In the genomic region with DNA sequence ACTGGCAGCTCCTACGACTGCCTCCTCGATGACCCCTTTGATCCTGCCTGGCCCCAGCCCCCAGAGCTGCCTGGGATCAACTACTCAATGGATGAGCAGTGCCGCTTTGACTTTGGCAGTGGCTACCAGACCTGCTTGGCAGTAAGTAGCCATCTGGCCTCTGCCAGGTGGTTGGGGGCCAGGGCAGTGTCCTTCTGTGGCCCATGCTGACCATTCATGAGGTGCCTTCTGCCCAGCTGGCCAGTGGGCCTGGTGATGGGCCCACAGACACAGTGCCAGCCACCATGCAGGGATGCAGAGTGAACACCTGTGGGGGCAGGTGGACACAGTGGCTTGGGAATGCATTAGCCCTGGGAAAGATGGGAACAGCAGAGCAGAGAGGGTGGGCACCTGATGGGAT, we compare ENCODE assay signal across 1 cellular context.
TF ChIP-seq lines count a peak whose summit lies in the region.

No MANE protein-coding gene starts in this region.

TF ChIP-seq in H1, 55 proteins besides CTCF, POLR2A, EP300 and RAD21:
- TF ChIP-seq ZNF274 (IDR thresholded peaks at IDR 0.05; ENCODE audit: borderline replicate concordance, extremely low read depth, low read length) (no peak), RFX5 (IDR thresholded peaks at IDR 0.05; ENCODE audit: borderline replicate concordance, low read depth, low read length) (no peak), SP1 (IDR thresholded peaks at IDR 0.05; ENCODE audit: low read depth, low read length) (no peak), EZH2 (IDR thresholded peaks at IDR 0.05; ENCODE audit: low read depth, low read length, severe bottlenecking) (no peak), TAF1 (IDR thresholded peaks at IDR 0.05; ENCODE audit: low read depth, low read length) (no peak), MAFK (IDR thresholded peaks at IDR 0.05; ENCODE audit: low read depth, low read length) (no peak), SP2 (IDR thresholded peaks at IDR 0.05; ENCODE audit: low read length) (no peak), BACH1 (IDR thresholded peaks at IDR 0.05; ENCODE audit: low read length) (no peak)
- TF ChIP-seq, protein P1, sequence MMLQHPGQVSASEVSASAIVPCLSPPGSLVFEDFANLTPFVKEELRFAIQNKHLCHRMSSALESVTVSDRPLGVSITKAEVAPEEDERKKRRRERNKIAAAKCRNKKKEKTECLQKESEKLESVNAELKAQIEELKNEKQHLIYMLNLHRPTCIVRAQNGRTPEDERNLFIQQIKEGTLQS (IDR thresholded peaks at IDR 0.05; ENCODE audit: insufficient read depth, low read depth, low read length): no peak
